In the genomic region with DNA sequence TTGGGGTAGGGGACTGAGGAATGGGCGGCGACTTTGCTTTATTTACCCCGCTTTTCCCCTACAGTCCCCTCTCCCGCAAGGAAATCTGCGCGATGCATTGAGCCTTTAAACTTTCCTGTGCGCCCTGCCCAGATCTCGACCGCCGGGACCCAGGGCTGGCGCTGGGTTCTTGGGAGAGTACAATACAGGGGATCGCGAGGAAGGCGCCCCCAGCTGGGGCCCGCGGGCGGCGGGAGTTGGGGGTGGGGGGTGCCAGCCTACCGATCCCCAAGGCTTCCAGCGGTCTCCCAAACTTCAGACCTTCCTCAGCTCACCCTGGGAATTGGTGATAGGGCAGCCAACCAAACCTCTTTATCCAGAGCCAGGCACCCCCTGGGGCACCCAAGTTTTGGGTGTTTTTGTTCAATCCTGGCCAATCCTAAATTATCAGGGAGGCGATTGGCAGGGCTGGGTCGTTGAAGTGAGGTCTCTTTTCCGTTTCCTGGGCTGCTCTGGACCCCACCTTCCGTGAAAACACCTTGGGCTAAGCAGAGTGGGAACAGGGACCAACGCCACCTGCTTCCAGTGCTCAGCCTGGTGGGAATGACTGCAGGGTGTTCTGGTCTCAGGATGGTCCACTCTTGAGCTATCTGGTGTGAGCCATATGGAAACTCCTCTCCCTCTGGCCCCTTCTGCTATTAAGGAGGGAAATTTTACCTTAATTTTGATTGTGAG, we compare ENCODE assay signal across 10 cellular contexts. TPM values are rescaled to one million over a fixed set of nuclear protein-coding genes. Genes with fewer than 3 reads are reported as not detected.
A peak's percentile ranks its signal among the peaks of the same experiment; 100 is the strongest.
DNase-seq lines count a peak whose midpoint lies in the region; ATAC-seq and TF ChIP-seq lines count a peak whose summit lies in the region.
"Had no signal": no experiment of that assay in that cellular context is flagged by ENCODE, and none has a peak within 500 bp of the region (broad histone marks: within the 10 kb centered on the region; RNA-seq: fewer than 3 reads in every experiment).

No MANE protein-coding gene starts in this region.

- peak overlapping the region; percentile 19; the same call in 1 of the 2 replicates for H3K9ac ChIP-seq in IMR-90 (ENCODE audit: low read depth, low read length)

- POLR2A ChIA-PET in IMR-90 (lab: Charles Lee; ENCODE audit: unreplicated experiment): no interaction called here
- POLR2A ChIA-PET in GM10248 (lab: Yijun Ruan, JAX): no interaction called here
- POLR2A ChIA-PET in CD4-positive, alpha-beta T cell (lab: Charles Lee): no interaction called here

- no peaks in the 10 kb centered on the region for H3K36me3 ChIP-seq in IMR-90 (ENCODE audit: control insufficient read depth, insufficient read depth, low read length)

- H4K5ac ChIP-seq in IMR-90 (ENCODE audit: low read depth, low read length): no peak overlapping the region

- CTCF ChIA-PET in IMR-90 (lab: Yijun Ruan, JAX): no interaction called here
- CTCF ChIA-PET in GM10248 (lab: Yijun Ruan, JAX): interaction anchor here (0.9 kb wide), 1 partner anchor 385 kb away, joined by 3 read pairs; no protein-coding TSS in a partner anchor
- CTCF ChIA-PET in CD4-positive, alpha-beta T cell (lab: Charles Lee): no interaction called here

- peak overlapping the region; percentile 63; the same call in 1 of the 3 replicates for H2BK15ac ChIP-seq in IMR-90 (ENCODE audit: low read depth, low read length)

- dilution Hi-C loops in IMR-90 (cut with HindIII; ENCODE audit: low sequenced_read_pairs, unreplicated experiment): no loop called here

- H4K91ac ChIP-seq in IMR-90 (ENCODE audit: insufficient read depth, low read depth, low read length): no peak overlapping the region

- H4K8ac ChIP-seq in IMR-90 (ENCODE audit: low read depth in 2 of 2, low read length in 2 of 2): no peak overlapping the region

- H3K4me1 Mint-ChIP-seq in nephron: peaks cover 29% of the 10 kb centered on the region
- no peaks in the 10 kb centered on the region for H3K4me1 Mint-ChIP-seq in CD4-positive, alpha-beta T cell (ENCODE audit: low read depth)

- no peak overlapping the region; the same call in 1 of the 2 replicates for H2BK120ac ChIP-seq in IMR-90 (ENCODE audit: low read depth, low read length)

- TF ChIP-seq RAD21 in IMR-90 (IDR thresholded peaks at IDR 0.05; ENCODE audit: low read length): no peak

- H3K36me3 Mint-ChIP-seq in nephron (ENCODE audit: low read depth): no peaks in the 10 kb centered on the region
- no peaks in the 10 kb centered on the region for H3K36me3 Mint-ChIP-seq in CD4-positive, alpha-beta T cell (ENCODE audit: low read depth)

- H4K20me1 ChIP-seq in IMR-90 (ENCODE audit: insufficient read depth, low read length): peaks cover 22% of the 10 kb centered on the region; the same call in 1 of the 2 replicates

- peaks cover 4 to 11% of the 10 kb centered on the region in 2 experiments; a peak in 3 of 4 replicates for H3K79me1 ChIP-seq in IMR-90 (ENCODE audit: low read depth in 1 of 2, low read length in 2 of 2)

- H2AFZ ChIP-seq in IMR-90 (replicated peaks; ENCODE audit: low read length, poor library complexity): peak overlapping the region; percentile 83

- peaks cover 8% of the 10 kb centered on the region for H3K9me3 Mint-ChIP-seq in nephron
- peaks cover 10% of the 10 kb centered on the region for H3K9me3 Mint-ChIP-seq in CD4-positive, alpha-beta T cell

- H2AK5ac ChIP-seq in IMR-90 (ENCODE audit: low read depth, low read length): peak overlapping the region; percentile 56; the same call in 1 of the 2 replicates

- peak overlapping the region; percentile 2; the same call in 1 of the 2 replicates for H3K4ac ChIP-seq in IMR-90 (ENCODE audit: low read depth, low read length)

- no peak for TF ChIP-seq CTCF in 22Rv1 (IDR thresholded peaks at IDR 0.05)
- no peak for TF ChIP-seq CTCF in IMR-90 (conservative IDR thresholded peaks at IDR 0.05; ENCODE audit: low read depth, low read length)
- peak; percentile 3 for TF ChIP-seq CTCF in epithelial cell of proximal tubule (conservative IDR thresholded peaks at IDR 0.05; ENCODE audit: low read depth, low read length)
- no peak for TF ChIP-seq CTCF in nephron (IDR thresholded peaks at IDR 0.05; ENCODE audit: unreplicated experiment in 3 of 3)
- no peak for TF ChIP-seq CTCF in GM10248 (IDR thresholded peaks at IDR 0.05; ENCODE audit: control extremely low read depth, extremely low read depth, low read depth, missing control alignments)
- no peak for TF ChIP-seq CTCF in CD4-positive, alpha-beta T cell (IDR thresholded peaks at IDR 0.05)

- no TSS peak for BruUV-seq in IMR-90 (replicated peaks; lab: Mats Ljungman, UMichigan)

- peaks cover 3% of the 10 kb centered on the region; the same call in 1 of the 2 replicates for H3K27me3 ChIP-seq in IMR-90 (ENCODE audit: control insufficient read depth, insufficient read depth, low read length)
- H3K27me3 ChIP-seq in CD4-positive, alpha-beta T cell (ENCODE audit: control insufficient read depth, insufficient read depth, low read length): peaks cover 56% of the 10 kb centered on the region

- peak overlapping the region; percentile 84 to 89 (median 87) for H3K4me3 Mint-ChIP-seq in nephron
- no peak overlapping the region for H3K4me3 Mint-ChIP-seq in CD4-positive, alpha-beta T cell
- H3K4me3 Mint-ChIP-seq: memory B cell had no signal

- intact Hi-C loops in IMR-90 (cut with micrococcal nuclease): loop anchor here (2.0 kb wide), 1 partner anchor 43 kb away; no protein-coding TSS in a partner anchor
- intact Hi-C loops in CD4-positive, alpha-beta T cell (cut with DNase I, micrococcal nuclease): no loop called here

- no peak overlapping the region for H3K18ac ChIP-seq in IMR-90 (ENCODE audit: low read depth, low read length)

- H2BK5ac ChIP-seq in IMR-90 (ENCODE audit: low read depth, low read length, poor library complexity, severe bottlenecking): no peak overlapping the region

- H3K14ac ChIP-seq in IMR-90 (replicated peaks; ENCODE audit: low read depth, low read length): no peak overlapping the region

- H3K27me3 Mint-ChIP-seq in nephron (ENCODE audit: low read depth): peaks cover 26% of the 10 kb centered on the region
- peaks cover 77% of the 10 kb centered on the region for H3K27me3 Mint-ChIP-seq in CD4-positive, alpha-beta T cell

- no peak for DNase-seq in IMR-90
- no peak for DNase-seq in epithelial cell of proximal tubule (ENCODE audit: low read depth)
- DNase-seq in NCI-H2081 treated with DMSO at 0.1 percent for 48 hours (lab: John Stamatoyannopoulos, UW): no peak
- DNase-seq in GM10248 (ENCODE audit: extremely low spot score): no peak
- no peak for DNase-seq in CD4-positive, alpha-beta T cell
- DNase-seq: activated gamma-delta T cell had no signal

- in situ Hi-C loops in IMR-90 (cut with MboI; ENCODE audit: low sequenced_read_pairs): no loop called here

- WGBS in IMR-90 (ENCODE audit: extremely low coverage in 2 of 2, insufficient read length in 1 of 2), 2 experiments: no CpG with 5 or more reads among the region's 25 CpGs

- no peak for TF ChIP-seq POLR2A in IMR-90 (IDR thresholded peaks at IDR 0.05; ENCODE audit: low read depth, low read length)

- peak overlapping the region; percentile 48; the same call in 1 of the 2 replicates for H3K23ac ChIP-seq in IMR-90 (ENCODE audit: low read depth, low read length)

- H3K4me1 ChIP-seq in IMR-90 (ENCODE audit: control insufficient read depth, insufficient read depth, low read length): peaks cover 22% of the 10 kb centered on the region

- H2AK9ac ChIP-seq in IMR-90 (replicated peaks; ENCODE audit: low read depth, low read length, poor library complexity): peak overlapping the region; percentile 3

- no peak overlapping the region for H2BK20ac ChIP-seq in IMR-90 (ENCODE audit: low read depth, low read length)

- no peaks in the 10 kb centered on the region for H3K9me3 ChIP-seq in IMR-90 (ENCODE audit: control insufficient read depth, insufficient read depth, low read length)
- peaks cover 14% of the 10 kb centered on the region for H3K9me3 ChIP-seq in CD4-positive, alpha-beta T cell (ENCODE audit: control insufficient read depth, low read length)

- ATAC-seq in IMR-90 (ENCODE audit: low read depth) (no peak), GM18867 (IDR thresholded peaks at IDR 0.05; ENCODE audit: unreplicated experiment) (no peak)
- ATAC-seq in CD4-positive, alpha-beta T cell (ENCODE audit: poor library complexity): no peak

- H3K27ac ChIP-seq in 22Rv1 (peak overlapping the region; percentile 66; the same call in 1 of the 2 replicates), IMR-90 (ENCODE audit: insufficient read depth, low read length) (no peak overlapping the region; the same call in 1 of the 2 replicates)
- H3K27ac ChIP-seq in CD4-positive, alpha-beta T cell (ENCODE audit: low read depth, low read length): no peak overlapping the region

- H3K9me1 ChIP-seq in IMR-90 (ENCODE audit: insufficient read depth, low read length): peaks cover 3% of the 10 kb centered on the region; the same call in 1 of the 2 replicates

- H3K4me3 ChIP-seq in IMR-90 (ENCODE audit: insufficient read depth, low read depth, low read length): peak overlapping the region; percentile 38
- H3K4me3 ChIP-seq in epithelial cell of proximal tubule (ENCODE audit: low read depth, low read length): peak overlapping the region; percentile 78

- H3K27ac Mint-ChIP-seq in nephron: peak overlapping the region in 2 of 3 experiments; percentile 32 to 49
- H3K27ac Mint-ChIP-seq in CD4-positive, alpha-beta T cell: no peak overlapping the region
- H3K27ac Mint-ChIP-seq: memory B cell had no signal

- peak overlapping the region; percentile 81 for H3K4me2 ChIP-seq in IMR-90 (ENCODE audit: low read depth, low read length)

- H3K56ac ChIP-seq in IMR-90 (ENCODE audit: extremely low read depth, insufficient read depth, low read length): no peak overlapping the region

TF ChIP-seq in IMR-90, 13 proteins besides CTCF, POLR2A, EP300 and RAD21:
- TF ChIP-seq SMC3 (IDR thresholded peaks at IDR 0.05; ENCODE audit: low read depth, low read length): no peak

RNA-seq across cellular contexts. Expression of a gene that starts 51.4 kb away (rescaled TPM):
- 5.6 and 6.1 TPM in 2 replicates for total RNA-seq in IMR-90 (2012; rRNA removed)
- polyA plus RNA-seq in IMR-90 (2012; rRNA removed): 17.2 and 20.4 TPM in 2 replicates
- 12.2 and 16.5 TPM in 2 replicates for polyA plus RNA-seq in IMR-90 (2012; cell fraction: cytosol; rRNA removed)
- polyA plus RNA-seq in IMR-90 (2012; cell fraction: nucleus; rRNA removed; ENCODE audit: low replicate concordance): 27.8 and 42.5 TPM in 2 replicates
- total RNA-seq in epithelial cell of proximal tubule: 11.6 and 23.8 TPM in 2 replicates
- total RNA-seq in CD4-positive, alpha-beta T cell: under 1 TPM in 1 of 2 experiments, not detected in 1; 0.06 TPM
